ENCODE assay signal across 16 cellular contexts in genomic region chr15:40413036-40413435, GRCh38. TPM values are rescaled to one million over a fixed set of nuclear protein-coding genes. Genes with fewer than 3 reads are reported as not detected.
DNase-seq lines count a peak whose midpoint lies in the region; ATAC-seq, FAIRE-seq and TF ChIP-seq lines count a peak whose summit lies in the region.
"Had no signal": no experiment of that assay in that cellular context is flagged by ENCODE, and none has a peak within 500 bp of the region (broad histone marks: within the 10 kb centered on the region; RNA-seq: fewer than 3 reads in every experiment).

No MANE protein-coding gene starts in this region.

- TF ChIP-seq POLR2A in HepG2 (IDR thresholded peaks at IDR 0.05; ENCODE audit: insufficient read depth in 1 of 2, low read depth in 2 of 2, low read length in 2 of 2) = no peak

- H3K4me1 ChIP-seq in CD8-positive, alpha-beta T cell (ENCODE audit: insufficient read depth, low read length) = no peaks in the 10 kb centered on the region
- peaks cover 26% of the 10 kb centered on the region for H3K4me1 ChIP-seq in HepG2 (ENCODE audit: insufficient read depth, low read length)
- no peaks in the 10 kb centered on the region for H3K4me1 ChIP-seq in GM23248 (ENCODE audit: insufficient read depth)
- H3K4me1 ChIP-seq: BLaER1 had no signal

- POLR2A ChIA-PET in CD8-positive, alpha-beta T cell (lab: Charles Lee) = interaction anchor here (1.9 kb wide), 1 partner anchor 47 kb away, joined by 5 read pairs; no protein-coding TSS in a partner anchor
- POLR2A ChIA-PET in RWPE1 (lab: Yijun Ruan, JAX; ENCODE audit: low non-redundant PET) = no interaction called here
- POLR2A ChIA-PET in HepG2 (lab: Yijun Ruan, JAX) = no interaction called here

- H3K79me2 ChIP-seq in HepG2 (ENCODE audit: insufficient read depth, low read length) (no peaks in the 10 kb centered on the region), GM23248 (ENCODE audit: insufficient read depth) (no peaks in the 10 kb centered on the region)

- intact Hi-C loops in CD8-positive, alpha-beta T cell (cut with DNase I, micrococcal nuclease) = no loop called here
- intact Hi-C loops in HepG2 (cut with micrococcal nuclease; ENCODE audit: unreplicated experiment) = no loop called here
- intact Hi-C loops in posterior vena cava (cut with DNase I) = no loop called here

- H3K27ac ChIP-seq in CD8-positive, alpha-beta T cell (ENCODE audit: low read depth, low read length) = no peak overlapping the region
- H3K27ac ChIP-seq in RWPE1 (0 out of 2 replicates have a peak overlapping the region, but pooled peaks have one; percentile 2), HepG2 (ENCODE audit: extremely low read length, insufficient read depth, low read length) (peak overlapping the region; percentile 39), GM23248 (no peak overlapping the region)
- H3K27ac ChIP-seq: BLaER1 had no signal

- H3K9me3 Mint-ChIP-seq in CD8-positive, alpha-beta T cell = no peaks in the 10 kb centered on the region
- no peaks in the 10 kb centered on the region for H3K9me3 Mint-ChIP-seq in progenitor cell of endocrine pancreas (ENCODE audit: low read depth)

- H3K27me3 Mint-ChIP-seq in CD8-positive, alpha-beta T cell (ENCODE audit: low read depth) = no peaks in the 10 kb centered on the region
- no peaks in the 10 kb centered on the region for H3K27me3 Mint-ChIP-seq in progenitor cell of endocrine pancreas
- H3K27me3 Mint-ChIP-seq: CD4-positive, CD25-positive, alpha-beta regulatory T cell had no signal

- H3K9me3 ChIP-seq in CD8-positive, alpha-beta T cell (ENCODE audit: low read length) = no peaks in the 10 kb centered on the region
- H3K9me3 ChIP-seq in HepG2 (ENCODE audit: low read length) (no peaks in the 10 kb centered on the region), GM23248 (ENCODE audit: low read depth) (no peaks in the 10 kb centered on the region)
- H3K9me3 ChIP-seq: BLaER1 had no signal

- no peak overlapping the region for H3K4me3 ChIP-seq in CD8-positive, alpha-beta T cell (ENCODE audit: low read depth, low read length)
- H3K4me3 ChIP-seq in HepG2 (replicated peaks in 1 of 3; ENCODE audit: insufficient read depth in 1 of 3, low read depth in 2 of 3, low read length in 3 of 3) (no peak overlapping the region), GM23248 (no peak overlapping the region)
- H3K4me3 ChIP-seq: BLaER1 had no signal

- no peak overlapping the region for H2AFZ ChIP-seq in HepG2 (ENCODE audit: low read length)
- H2AFZ ChIP-seq in GM23248 = no peak overlapping the region

- no TSS peak for BruUV-seq in HepG2 (replicated peaks; lab: Mats Ljungman, UMichigan)

- H3K36me3 Mint-ChIP-seq in CD8-positive, alpha-beta T cell = peaks cover 81% of the 10 kb centered on the region
- peaks cover 16% of the 10 kb centered on the region for H3K36me3 Mint-ChIP-seq in progenitor cell of endocrine pancreas (ENCODE audit: insufficient read depth)

- CTCF ChIA-PET in CD8-positive, alpha-beta T cell (lab: Charles Lee) = interaction anchor here (1.8 to 21.7 kb wide), 3 partner anchors 9 to 70 kb away, joined by 3 to 290 read pairs (median 9); partner anchors contain the start of gene CCDC9B
- CTCF ChIA-PET in RWPE1 (lab: Yijun Ruan, JAX) (interaction anchor here (0.6 kb wide), 1 partner anchor 9 kb away, joined by 3 read pairs; no protein-coding TSS in a partner anchor), HepG2 (lab: Yijun Ruan, JAX; ENCODE audit: low intra/inter-chr PET ratio, low total read pairs) (no interaction called here)

- peak overlapping the region; percentile 49 for H3K27ac Mint-ChIP-seq in CD8-positive, alpha-beta T cell
- no peak overlapping the region for H3K27ac Mint-ChIP-seq in progenitor cell of endocrine pancreas

- no peak for ATAC-seq in CD8-positive, alpha-beta T cell
- ATAC-seq in HepG2 (no peak; the same call in 2 of the 3 replicates), GM19463 (IDR thresholded peaks at IDR 0.05; ENCODE audit: unreplicated experiment) (no peak)
- ATAC-seq: HCT116 had no signal

- no peak for TF ChIP-seq RAD21 in HepG2 (CRISPR knock-in tag; IDR thresholded peaks at IDR 0.05)

- H3K4me2 ChIP-seq in HepG2 (ENCODE audit: low read depth, low read length) (no peak overlapping the region), GM23248 (ENCODE audit: unreplicated experiment) (no peak overlapping the region)
- H3K4me2 ChIP-seq: BLaER1 had no signal

- WGBS in HepG2 (ENCODE audit: low lambda C conversion rate) = 92% methylated on average over 4 of the region's 9 CpGs
- WGBS in GM23248 (ENCODE audit: low coverage in 1 of 2, low lambda C conversion rate in 2 of 2, missing lambda C conversion rate in 2 of 2), 2 experiments = 84 to 86% methylated on average over 9 of the region's 9 CpGs

- no peaks in the 10 kb centered on the region for H3K9me2 ChIP-seq in GM23248 (ENCODE audit: insufficient read depth)

- H4K20me1 ChIP-seq in HepG2 (ENCODE audit: insufficient read depth, low read length) (no peaks in the 10 kb centered on the region; the same call in 1 of the 2 replicates), GM23248 (ENCODE audit: insufficient read depth) (no peaks in the 10 kb centered on the region)

- H3F3A ChIP-seq in GM23248 (ENCODE audit: insufficient read depth) = no peaks in the 10 kb centered on the region

- TF ChIP-seq CTCF in CD8-positive, alpha-beta T cell (IDR thresholded peaks at IDR 0.05) = no peak
- TF ChIP-seq CTCF in RWPE1 (conservative IDR thresholded peaks at IDR 0.05; ENCODE audit: low read depth) (no peak), HepG2 (CRISPR knock-in tag; IDR thresholded peaks at IDR 0.05) (no peak), progenitor cell of endocrine pancreas (IDR thresholded peaks at IDR 0.05; ENCODE audit: unreplicated experiment) (no peak)

- in situ Hi-C loops in HepG2 (cut with HindIII; ENCODE audit: extremely low pct_ligation_motif_present, low pct_unique_long_range_greater_than_20kb) (no loop called here), GM23248 (cut with MboI) (no loop called here)

- H3K27me3 ChIP-seq in CD8-positive, alpha-beta T cell (ENCODE audit: insufficient read depth, low read length) = no peaks in the 10 kb centered on the region
- H3K27me3 ChIP-seq in HepG2 (ENCODE audit: control insufficient read depth in 1 of 2, insufficient read depth in 2 of 2, low read length in 2 of 2) = no peaks in the 10 kb centered on the region
- H3K27me3 ChIP-seq in GM23248 (replicated peaks; ENCODE audit: insufficient read depth) = no peaks in the 10 kb centered on the region
- H3K27me3 ChIP-seq: BLaER1 had no signal

- no peak overlapping the region for H3K4me3 Mint-ChIP-seq in CD8-positive, alpha-beta T cell
- no peak overlapping the region for H3K4me3 Mint-ChIP-seq in progenitor cell of endocrine pancreas (ENCODE audit: low read depth)
- H3K4me3 Mint-ChIP-seq: CD4-positive, CD25-positive, alpha-beta regulatory T cell had no signal

- TF ChIP-seq EP300 in HepG2 (IDR thresholded peaks at IDR 0.05; ENCODE audit: low read depth in 2 of 2, low read length in 2 of 2) (no peak), HepG2 (CRISPR knock-in tag; IDR thresholded peaks at IDR 0.05; ENCODE audit: borderline replicate concordance) (no peak)

- H3K9ac ChIP-seq in HepG2 (ENCODE audit: insufficient read depth, low read depth, low read length) (no peak overlapping the region), GM23248 (no peak overlapping the region)
- H3K9ac ChIP-seq: BLaER1 had no signal

- peaks cover 7% of the 10 kb centered on the region for H3K4me1 Mint-ChIP-seq in CD8-positive, alpha-beta T cell (ENCODE audit: low read depth)
- no peaks in the 10 kb centered on the region for H3K4me1 Mint-ChIP-seq in progenitor cell of endocrine pancreas (ENCODE audit: low read depth)

- peaks cover 45% of the 10 kb centered on the region for H3K36me3 ChIP-seq in CD8-positive, alpha-beta T cell (ENCODE audit: insufficient read depth, low read length)
- H3K36me3 ChIP-seq in HepG2 (replicated peaks in 1 of 2; ENCODE audit: control insufficient read depth in 1 of 2, insufficient read depth in 2 of 2, low read length in 2 of 2) (peaks cover 25 to 56% of the 10 kb centered on the region in 2 experiments), GM23248 (ENCODE audit: low read depth) (peaks cover 15% of the 10 kb centered on the region; the same call in 1 of the 2 replicates)

- no peak for DNase-seq in CD8-positive, alpha-beta T cell
- DNase-seq in RWPE1 (ENCODE audit: low spot score) = no peak
- DNase-seq in HepG2 (ENCODE audit: low spot score) = no peak
- DNase-seq in posterior vena cava (ENCODE audit: low spot score) = peak; percentile 30
- DNase-seq in GM23248 = no peak
- no peak for DNase-seq in progenitor cell of endocrine pancreas (ENCODE audit: low spot score, unreplicated experiment)
- DNase-seq: 8988T; AML-193; Calu3; CD4-positive, CD25-positive, alpha-beta regulatory T cell; DMS 273 treated with DMSO at 0.1 percent for 48 hours; IMR-90 had no signal

- no peak for FAIRE-seq in HepG2 (lab: Jason Lieb, UNC)
- FAIRE-seq: H54 had no signal

RNA-seq across cellular contexts. Expression of gene IVD, which starts 7.4 kb away (rescaled TPM):
- 10 to 100 TPM; 46.6 to 54.9 TPM for total RNA-seq in CD8-positive, alpha-beta T cell
- 48.0 and 61.3 TPM in 2 replicates for total RNA-seq in HepG2 (2016; rRNA removed; fragmentation: Illumina TruSeq; extraction: Trizol)
- 10.0 and 11.4 TPM in 2 replicates for total RNA-seq in HepG2 (2016; cell fraction: cytosol; rRNA removed; fragmentation: Illumina TruSeq; extraction: Trizol; ENCODE audit: low read depth)
- total RNA-seq in HepG2 (2016; cell fraction: insoluble cytoplasmic fraction; rRNA removed; fragmentation: Illumina TruSeq; extraction: Trizol) = 52.6 and 57.5 TPM in 2 replicates
- total RNA-seq in HepG2 (2016; cell fraction: membrane; rRNA removed; fragmentation: Illumina TruSeq; extraction: Trizol) = 16.7 and 18.2 TPM in 2 replicates
- total RNA-seq in HepG2 (2016; cell fraction: nucleus; rRNA removed; fragmentation: Illumina TruSeq; extraction: Trizol) = 53.6 and 56.9 TPM in 2 replicates
- polyA plus RNA-seq in HepG2 (2011; rRNA removed) = 53.9 and 56.6 TPM in 2 replicates
- 51.5 and 58.7 TPM in 2 replicates for polyA plus RNA-seq in HepG2 (2011; cell fraction: cytosol; rRNA removed)
- 50.0 and 59.6 TPM in 2 replicates for polyA plus RNA-seq in HepG2 (2011; cell fraction: nucleus; rRNA removed)
- 38.1 and 46.1 TPM in 2 replicates for polyA plus RNA-seq in HepG2 (2012)
- 4.8 and 5.5 TPM in 2 replicates for polyA plus RNA-seq in HepG2 (2016; cell fraction: cytosol; fragmentation: Illumina TruSeq; extraction: Trizol; ENCODE audit: low read depth)
- polyA plus RNA-seq in HepG2 (2016; cell fraction: insoluble cytoplasmic fraction; fragmentation: Illumina TruSeq; extraction: Trizol; ENCODE audit: low read depth) = 49.0 and 58.9 TPM in 2 replicates
- 9.2 and 11.0 TPM in 2 replicates for polyA plus RNA-seq in HepG2 (2016; cell fraction: membrane; fragmentation: Illumina TruSeq; extraction: Trizol; ENCODE audit: low read depth)
- polyA plus RNA-seq in HepG2 (2016; cell fraction: nucleus; fragmentation: Illumina TruSeq; extraction: Trizol; ENCODE audit: insufficient read depth, low read depth) = 72.4 and 89.1 TPM in 2 replicates
- 75.5 and 101 TPM in 2 replicates for polyA minus RNA-seq in HepG2 (2011; rRNA and poly(A)+ RNA removed; ENCODE audit: low replicate concordance)
- 31.7 and 40.8 TPM in 2 replicates for polyA minus RNA-seq in HepG2 (2011; cell fraction: cytosol; rRNA and poly(A)+ RNA removed)
- 71.8 and 74.3 TPM in 2 replicates for polyA minus RNA-seq in HepG2 (2011; cell fraction: nucleus; rRNA and poly(A)+ RNA removed)
- total RNA-seq in posterior vena cava = 10 to 100 TPM; 24.3 to 38.9 TPM
- 24.4 and 28.2 TPM in 2 replicates for total RNA-seq in GM23248 (2014; rRNA removed; shearing (Covaris generic))
- polyA plus RNA-seq in GM23248 (2016; fragmentation: Nextera tagmentation; extraction: Ambion mirVana) = 49.6 and 50.1 TPM in 2 replicates
- 82.0 and 93.0 TPM in 2 replicates for total RNA-seq in progenitor cell of endocrine pancreas

RNA-seq across cellular contexts. Expression of gene BAHD1, which starts 27.7 kb away (rescaled TPM):
- total RNA-seq in CD8-positive, alpha-beta T cell = 10 to 100 TPM; 22.2 to 23.7 TPM
- 8.1 and 8.7 TPM in 2 replicates for total RNA-seq in HepG2 (2016; rRNA removed; fragmentation: Illumina TruSeq; extraction: Trizol)
- 1.8 and 1.9 TPM in 2 replicates for total RNA-seq in HepG2 (2016; cell fraction: cytosol; rRNA removed; fragmentation: Illumina TruSeq; extraction: Trizol; ENCODE audit: low read depth)
- total RNA-seq in HepG2 (2016; cell fraction: insoluble cytoplasmic fraction; rRNA removed; fragmentation: Illumina TruSeq; extraction: Trizol) = 7.1 and 8.8 TPM in 2 replicates
- 4.5 and 4.7 TPM in 2 replicates for total RNA-seq in HepG2 (2016; cell fraction: membrane; rRNA removed; fragmentation: Illumina TruSeq; extraction: Trizol)
- total RNA-seq in HepG2 (2016; cell fraction: nucleus; rRNA removed; fragmentation: Illumina TruSeq; extraction: Trizol) = 9.6 and 13.1 TPM in 2 replicates
- 3.3 and 3.8 TPM in 2 replicates for polyA plus RNA-seq in HepG2 (2011; rRNA removed)
- 2.3 and 2.4 TPM in 2 replicates for polyA plus RNA-seq in HepG2 (2011; cell fraction: cytosol; rRNA removed)
- polyA plus RNA-seq in HepG2 (2011; cell fraction: nucleus; rRNA removed) = 9.7 and 10.3 TPM in 2 replicates
- 6.2 and 8.0 TPM in 2 replicates for polyA plus RNA-seq in HepG2 (2012)
- polyA plus RNA-seq in HepG2 (2016; cell fraction: cytosol; fragmentation: Illumina TruSeq; extraction: Trizol; ENCODE audit: low read depth) = 0.53 and 0.62 TPM in 2 replicates
- polyA plus RNA-seq in HepG2 (2016; cell fraction: insoluble cytoplasmic fraction; fragmentation: Illumina TruSeq; extraction: Trizol; ENCODE audit: low read depth) = 8.2 and 10.1 TPM in 2 replicates
- 2.1 and 2.2 TPM in 2 replicates for polyA plus RNA-seq in HepG2 (2016; cell fraction: membrane; fragmentation: Illumina TruSeq; extraction: Trizol; ENCODE audit: low read depth)
- polyA plus RNA-seq in HepG2 (2016; cell fraction: nucleus; fragmentation: Illumina TruSeq; extraction: Trizol; ENCODE audit: insufficient read depth, low read depth) = 14.7 and 18.8 TPM in 2 replicates
- polyA minus RNA-seq in HepG2 (2011; rRNA and poly(A)+ RNA removed; ENCODE audit: low replicate concordance) = 6.1 and 10.5 TPM in 2 replicates
- 3.0 and 3.5 TPM in 2 replicates for polyA minus RNA-seq in HepG2 (2011; cell fraction: cytosol; rRNA and poly(A)+ RNA removed)
- polyA minus RNA-seq in HepG2 (2011; cell fraction: nucleus; rRNA and poly(A)+ RNA removed) = 5.3 and 9.8 TPM in 2 replicates
- 10 to 100 TPM; 11.9 to 13.8 TPM for total RNA-seq in posterior vena cava
- 10.3 and 22.0 TPM in 2 replicates for total RNA-seq in GM23248 (2014; rRNA removed; shearing (Covaris generic))
- 2.0 and 2.3 TPM in 2 replicates for polyA plus RNA-seq in GM23248 (2016; fragmentation: Nextera tagmentation; extraction: Ambion mirVana)
- 24.1 and 24.3 TPM in 2 replicates for total RNA-seq in progenitor cell of endocrine pancreas

RNA-seq across cellular contexts. Expression of gene KNSTRN, which starts 30.5 kb away (rescaled TPM):
- 1 to 10 TPM; 3.8 to 5.4 TPM for total RNA-seq in CD8-positive, alpha-beta T cell
- total RNA-seq in HepG2 (2016; rRNA removed; fragmentation: Illumina TruSeq; extraction: Trizol) = 62.3 and 82.1 TPM in 2 replicates
- 28.6 and 31.3 TPM in 2 replicates for total RNA-seq in HepG2 (2016; cell fraction: cytosol; rRNA removed; fragmentation: Illumina TruSeq; extraction: Trizol; ENCODE audit: low read depth)
- total RNA-seq in HepG2 (2016; cell fraction: insoluble cytoplasmic fraction; rRNA removed; fragmentation: Illumina TruSeq; extraction: Trizol) = 60.3 and 80.7 TPM in 2 replicates
- 43.2 and 48.2 TPM in 2 replicates for total RNA-seq in HepG2 (2016; cell fraction: membrane; rRNA removed; fragmentation: Illumina TruSeq; extraction: Trizol)
- 31.0 and 33.7 TPM in 2 replicates for total RNA-seq in HepG2 (2016; cell fraction: nucleus; rRNA removed; fragmentation: Illumina TruSeq; extraction: Trizol)
- polyA plus RNA-seq in HepG2 (2011; rRNA removed) = 12.9 and 20.3 TPM in 2 replicates
- 11.9 and 12.5 TPM in 2 replicates for polyA plus RNA-seq in HepG2 (2011; cell fraction: cytosol; rRNA removed)
- polyA plus RNA-seq in HepG2 (2011; cell fraction: nucleus; rRNA removed) = 10.3 and 10.6 TPM in 2 replicates
- polyA plus RNA-seq in HepG2 (2012) = 13.8 and 21.5 TPM in 2 replicates
- 15.1 and 18.4 TPM in 2 replicates for polyA plus RNA-seq in HepG2 (2016; cell fraction: cytosol; fragmentation: Illumina TruSeq; extraction: Trizol; ENCODE audit: low read depth)
- polyA plus RNA-seq in HepG2 (2016; cell fraction: insoluble cytoplasmic fraction; fragmentation: Illumina TruSeq; extraction: Trizol; ENCODE audit: low read depth) = 70.7 and 72.8 TPM in 2 replicates
- polyA plus RNA-seq in HepG2 (2016; cell fraction: membrane; fragmentation: Illumina TruSeq; extraction: Trizol; ENCODE audit: low read depth) = 25.7 and 26.6 TPM in 2 replicates
- polyA plus RNA-seq in HepG2 (2016; cell fraction: nucleus; fragmentation: Illumina TruSeq; extraction: Trizol; ENCODE audit: insufficient read depth, low read depth) = 48.7 and 55.8 TPM in 2 replicates
- polyA minus RNA-seq in HepG2 (2011; rRNA and poly(A)+ RNA removed; ENCODE audit: low replicate concordance) = 9.8 and 86.6 TPM in 2 replicates
- 9.2 and 11.1 TPM in 2 replicates for polyA minus RNA-seq in HepG2 (2011; cell fraction: cytosol; rRNA and poly(A)+ RNA removed)
- 17.2 and 23.4 TPM in 2 replicates for polyA minus RNA-seq in HepG2 (2011; cell fraction: nucleus; rRNA and poly(A)+ RNA removed)
- 1 to 10 TPM; 5.4 to 8.4 TPM for total RNA-seq in posterior vena cava
- 31.1 and 35.8 TPM in 2 replicates for total RNA-seq in GM23248 (2014; rRNA removed; shearing (Covaris generic))
- polyA plus RNA-seq in GM23248 (2016; fragmentation: Nextera tagmentation; extraction: Ambion mirVana) = 37.7 and 37.8 TPM in 2 replicates
- total RNA-seq in progenitor cell of endocrine pancreas = 44.8 and 46.2 TPM in 2 replicates

RNA-seq across cellular contexts. Expression of gene DISP2, which starts 55.0 kb away (rescaled TPM):
- total RNA-seq in CD8-positive, alpha-beta T cell = under 1 TPM; 0.05 to 0.25 TPM
- 0.09 and 0.15 TPM in 2 replicates for total RNA-seq in HepG2 (2016; rRNA removed; fragmentation: Illumina TruSeq; extraction: Trizol)
- total RNA-seq in HepG2 (2016; cell fraction: cytosol; rRNA removed; fragmentation: Illumina TruSeq; extraction: Trizol; ENCODE audit: low read depth) = 0.20 TPM in 1 of 2 replicates, not detected in the other
- 0.01 and 0.15 TPM in 2 replicates for total RNA-seq in HepG2 (2016; cell fraction: insoluble cytoplasmic fraction; rRNA removed; fragmentation: Illumina TruSeq; extraction: Trizol)
- 0.14 and 0.25 TPM in 2 replicates for total RNA-seq in HepG2 (2016; cell fraction: membrane; rRNA removed; fragmentation: Illumina TruSeq; extraction: Trizol)
- total RNA-seq in HepG2 (2016; cell fraction: nucleus; rRNA removed; fragmentation: Illumina TruSeq; extraction: Trizol) = 0.09 and 0.88 TPM in 2 replicates
- 0.07 and 0.32 TPM in 2 replicates for polyA plus RNA-seq in HepG2 (2011; rRNA removed)
- 0.03 and 0.05 TPM in 2 replicates for polyA plus RNA-seq in HepG2 (2011; cell fraction: cytosol; rRNA removed)
- polyA plus RNA-seq in HepG2 (2011; cell fraction: nucleus; rRNA removed) = 0.12 and 0.14 TPM in 2 replicates
- 0.03 and 0.12 TPM in 2 replicates for polyA plus RNA-seq in HepG2 (2012)
- 0.01 and 0.08 TPM in 2 replicates for polyA plus RNA-seq in HepG2 (2016; cell fraction: cytosol; fragmentation: Illumina TruSeq; extraction: Trizol; ENCODE audit: low read depth)
- polyA plus RNA-seq in HepG2 (2016; cell fraction: insoluble cytoplasmic fraction; fragmentation: Illumina TruSeq; extraction: Trizol; ENCODE audit: low read depth) = 0.03 and 0.20 TPM in 2 replicates
- 0.26 and 0.30 TPM in 2 replicates for polyA plus RNA-seq in HepG2 (2016; cell fraction: membrane; fragmentation: Illumina TruSeq; extraction: Trizol; ENCODE audit: low read depth)
- polyA plus RNA-seq in HepG2 (2016; cell fraction: nucleus; fragmentation: Illumina TruSeq; extraction: Trizol; ENCODE audit: insufficient read depth, low read depth) = 1.5 and 2.3 TPM in 2 replicates
- polyA minus RNA-seq in HepG2 (2011; rRNA and poly(A)+ RNA removed; ENCODE audit: low replicate concordance) = 0.40 and 1.0 TPM in 2 replicates
- 0.09 and 0.59 TPM in 2 replicates for polyA minus RNA-seq in HepG2 (2011; cell fraction: cytosol; rRNA and poly(A)+ RNA removed)
- polyA minus RNA-seq in HepG2 (2011; cell fraction: nucleus; rRNA and poly(A)+ RNA removed) = 0.37 and 0.64 TPM in 2 replicates
- under 1 TPM; 0.05 to 0.32 TPM for total RNA-seq in posterior vena cava
- 0.11 and 0.13 TPM in 2 replicates for total RNA-seq in GM23248 (2014; rRNA removed; shearing (Covaris generic))
- 0.13 and 0.51 TPM in 2 replicates for polyA plus RNA-seq in GM23248 (2016; fragmentation: Nextera tagmentation; extraction: Ambion mirVana)
- 1.0 and 3.2 TPM in 2 replicates for total RNA-seq in progenitor cell of endocrine pancreas

RNA-seq across cellular contexts. Expression of gene CHST14, which starts 57.7 kb away (rescaled TPM):
- total RNA-seq in CD8-positive, alpha-beta T cell = 1 to 10 TPM; 3.7 to 4.1 TPM
- total RNA-seq in HepG2 (2016; rRNA removed; fragmentation: Illumina TruSeq; extraction: Trizol) = 6.4 and 12.4 TPM in 2 replicates
- 1.7 and 1.9 TPM in 2 replicates for total RNA-seq in HepG2 (2016; cell fraction: cytosol; rRNA removed; fragmentation: Illumina TruSeq; extraction: Trizol; ENCODE audit: low read depth)
- 5.9 and 12.8 TPM in 2 replicates for total RNA-seq in HepG2 (2016; cell fraction: insoluble cytoplasmic fraction; rRNA removed; fragmentation: Illumina TruSeq; extraction: Trizol)
- 6.3 and 7.3 TPM in 2 replicates for total RNA-seq in HepG2 (2016; cell fraction: membrane; rRNA removed; fragmentation: Illumina TruSeq; extraction: Trizol)
- total RNA-seq in HepG2 (2016; cell fraction: nucleus; rRNA removed; fragmentation: Illumina TruSeq; extraction: Trizol) = 12.7 and 15.0 TPM in 2 replicates
- 8.6 and 8.9 TPM in 2 replicates for polyA plus RNA-seq in HepG2 (2011; rRNA removed)
- 9.6 and 9.8 TPM in 2 replicates for polyA plus RNA-seq in HepG2 (2011; cell fraction: cytosol; rRNA removed)
- 4.4 and 4.5 TPM in 2 replicates for polyA plus RNA-seq in HepG2 (2011; cell fraction: nucleus; rRNA removed)
- 9.6 and 9.8 TPM in 2 replicates for polyA plus RNA-seq in HepG2 (2012)
- polyA plus RNA-seq in HepG2 (2016; cell fraction: cytosol; fragmentation: Illumina TruSeq; extraction: Trizol; ENCODE audit: low read depth) = 3.1 and 3.8 TPM in 2 replicates
- 10.8 and 12.3 TPM in 2 replicates for polyA plus RNA-seq in HepG2 (2016; cell fraction: insoluble cytoplasmic fraction; fragmentation: Illumina TruSeq; extraction: Trizol; ENCODE audit: low read depth)
- polyA plus RNA-seq in HepG2 (2016; cell fraction: membrane; fragmentation: Illumina TruSeq; extraction: Trizol; ENCODE audit: low read depth) = 6.3 and 7.2 TPM in 2 replicates
- polyA plus RNA-seq in HepG2 (2016; cell fraction: nucleus; fragmentation: Illumina TruSeq; extraction: Trizol; ENCODE audit: insufficient read depth, low read depth) = 35.3 and 38.8 TPM in 2 replicates
- polyA minus RNA-seq in HepG2 (2011; rRNA and poly(A)+ RNA removed; ENCODE audit: low replicate concordance) = 10.7 and 13.2 TPM in 2 replicates
- 7.1 and 8.4 TPM in 2 replicates for polyA minus RNA-seq in HepG2 (2011; cell fraction: cytosol; rRNA and poly(A)+ RNA removed)
- polyA minus RNA-seq in HepG2 (2011; cell fraction: nucleus; rRNA and poly(A)+ RNA removed) = 3.0 and 3.2 TPM in 2 replicates
- 10 to 100 TPM; 11.8 to 15.8 TPM for total RNA-seq in posterior vena cava
- 26.1 and 26.6 TPM in 2 replicates for total RNA-seq in GM23248 (2014; rRNA removed; shearing (Covaris generic))
- polyA plus RNA-seq in GM23248 (2016; fragmentation: Nextera tagmentation; extraction: Ambion mirVana) = 18.7 and 21.2 TPM in 2 replicates
- 29.1 and 29.3 TPM in 2 replicates for total RNA-seq in progenitor cell of endocrine pancreas

Comparison
In these comparisons a context has a peak if more than half of its experiments do, and no peak if none do; other contexts are left out.
1. H3K27ac ChIP-seq: peak in RWPE1 (single experiment) and HepG2 (single experiment); none in CD8-positive, alpha-beta T cell (single experiment) and GM23248 (single experiment).